Comparison of ENCODE assay signal across 14 cellular contexts in the genomic region with DNA sequence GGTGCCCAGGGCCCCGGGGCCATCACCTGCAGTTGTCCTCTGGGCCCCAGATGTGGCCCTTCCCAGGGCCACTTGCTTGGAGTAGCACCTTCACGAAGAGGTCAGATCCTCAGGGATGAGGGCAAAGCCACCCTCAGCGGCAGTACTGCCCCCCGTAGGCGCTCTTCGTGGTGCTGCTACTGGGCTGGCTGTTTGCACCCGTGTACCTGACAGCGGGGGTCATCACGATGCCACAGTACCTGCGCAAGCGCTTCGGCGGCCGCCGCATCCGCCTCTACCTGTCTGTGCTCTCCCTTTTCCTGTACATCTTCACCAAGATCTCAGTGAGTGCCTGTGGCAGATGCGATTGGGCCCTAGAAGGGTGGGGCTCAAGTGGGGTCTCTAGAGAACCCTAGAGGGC. TPM values are rescaled to one million over a fixed set of nuclear protein-coding genes. Genes with fewer than 3 reads are reported as not detected.
DNase-seq lines count a peak whose midpoint lies in the region; ATAC-seq and TF ChIP-seq lines count a peak whose summit lies in the region.
"Had no signal": no experiment of that assay in that cellular context is flagged by ENCODE, and none has a peak within 500 bp of the region (broad histone marks: within the 10 kb centered on the region; RNA-seq: fewer than 3 reads in every experiment).

No MANE protein-coding gene starts in this region.

- WGBS in psoas muscle, 3 donors, result 88 to 92% (median 88%) methylated on average over 17 of the region's 17 CpGs

- H3K4me3 ChIP-seq in CD8-positive, alpha-beta T cell (ENCODE audit: low read depth, low read length), result no peak overlapping the region
- H3K4me3 ChIP-seq in colonic mucosa (no peak overlapping the region), psoas muscle (no peak overlapping the region), tibial artery (no peak overlapping the region)

- DNase-seq in CD8-positive, alpha-beta T cell, result no peak
- DNase-seq in colonic mucosa (no peak), nephron progenitor cell (no peak), immature natural killer cell (no peak), psoas muscle (no peak), tibial artery (no peak)
- DNase-seq: DMS79 treated with DMSO at 0.1 percent for 48 hours, NCI-H1436 treated with DMSO at 0.1 percent for 48 hours, NCI-H2081, NCI-H510A treated with DMSO at 0.1 percent for 48 hours, SHP77 treated with DMSO at 0.1 percent for 48 hours had no signal

- H3K36me3 Mint-ChIP-seq in CD8-positive, alpha-beta T cell, result peaks cover 3% of the 10 kb centered on the region
- peaks cover 9% of the 10 kb centered on the region for H3K36me3 Mint-ChIP-seq in nephron progenitor cell (ENCODE audit: low read depth)
- peaks cover 0 to 3% (median under 1%) of the 10 kb centered on the region in 3 donors for H3K36me3 Mint-ChIP-seq in immature natural killer cell

- no peak overlapping the region for H3K9ac ChIP-seq in colonic mucosa (ENCODE audit: low read depth in 2 of 2, low read length in 2 of 2)

- intact Hi-C loops in CD8-positive, alpha-beta T cell (cut with DNase I, micrococcal nuclease), result no loop called here
- intact Hi-C loops in colonic mucosa (cut with DNase I), result no loop called here
- intact Hi-C loops in psoas muscle (cut with DNase I), result no loop called here
- intact Hi-C loops in tibial artery (cut with DNase I; ENCODE audit: low total_unique reads), result no loop called here

- peak overlapping the region; percentile 15 for H3K4me3 Mint-ChIP-seq in CD8-positive, alpha-beta T cell
- H3K4me3 Mint-ChIP-seq in nephron progenitor cell (peak overlapping the region; percentile 48), immature natural killer cell (peak overlapping the region in 2 of 5 donors; percentile 50 to 64)

- no peaks in the 10 kb centered on the region for H3K36me3 ChIP-seq in CD8-positive, alpha-beta T cell (ENCODE audit: insufficient read depth, low read length)
- H3K36me3 ChIP-seq in colonic mucosa (no peaks in the 10 kb centered on the region), psoas muscle (ENCODE audit: insufficient read depth in 1 of 2, low read depth in 1 of 2) (peaks cover 0 to 7% of the 10 kb centered on the region in 2 donors), tibial artery (peaks cover 0 to 10% (median under 1%) of the 10 kb centered on the region in 3 donors)

- ATAC-seq in CD8-positive, alpha-beta T cell, result no peak
- no peak for ATAC-seq in psoas muscle
- ATAC-seq: HCT116 had no signal

- no peak overlapping the region for H3K27ac ChIP-seq in CD8-positive, alpha-beta T cell (ENCODE audit: low read depth, low read length)
- H3K27ac ChIP-seq in colonic mucosa (peak overlapping the region; percentile 55), psoas muscle (no peak overlapping the region), tibial artery (no peak overlapping the region)

- peaks cover 11% of the 10 kb centered on the region for H3K4me1 Mint-ChIP-seq in CD8-positive, alpha-beta T cell (ENCODE audit: low read depth)
- peaks cover 13% of the 10 kb centered on the region for H3K4me1 Mint-ChIP-seq in nephron progenitor cell
- H3K4me1 Mint-ChIP-seq in immature natural killer cell, result peaks cover 5 to 12% of the 10 kb centered on the region in 2 donors

- H3K4me1 ChIP-seq in CD8-positive, alpha-beta T cell (ENCODE audit: insufficient read depth, low read length), result peaks cover 16% of the 10 kb centered on the region
- peaks cover 7% of the 10 kb centered on the region for H3K4me1 ChIP-seq in colonic mucosa
- H3K4me1 ChIP-seq in psoas muscle, result peaks cover 20% of the 10 kb centered on the region
- H3K4me1 ChIP-seq in tibial artery, result peaks cover 11 to 22% (median 19%) of the 10 kb centered on the region in 4 donors

- no peak overlapping the region for H3K27ac Mint-ChIP-seq in CD8-positive, alpha-beta T cell
- H3K27ac Mint-ChIP-seq in nephron progenitor cell (no peak overlapping the region), immature natural killer cell (no peak overlapping the region)

- no peak for TF ChIP-seq CTCF in CD8-positive, alpha-beta T cell (IDR thresholded peaks at IDR 0.05)
- TF ChIP-seq CTCF in colonic mucosa (IDR thresholded peaks at IDR 0.05), result no peak
- TF ChIP-seq CTCF in nephron progenitor cell (IDR thresholded peaks at IDR 0.05), result no peak
- TF ChIP-seq CTCF in psoas muscle (IDR thresholded peaks at IDR 0.05), result no peak
- TF ChIP-seq CTCF in tibial artery (IDR thresholded peaks at IDR 0.05), result no peak

- no peaks in the 10 kb centered on the region for H3K27me3 ChIP-seq in CD8-positive, alpha-beta T cell (ENCODE audit: insufficient read depth, low read length)
- H3K27me3 ChIP-seq in colonic mucosa (no peaks in the 10 kb centered on the region), psoas muscle (ENCODE audit: insufficient read depth in 3 of 3, low read length in 2 of 3) (peaks cover 0 to 43% (median 21%) of the 10 kb centered on the region in 3 donors), tibial artery (peaks cover 0 to 46% of the 10 kb centered on the region in 2 donors)

- POLR2A ChIA-PET in CD8-positive, alpha-beta T cell (lab: Charles Lee), result interaction anchor here (3.7 to 4.0 kb wide), 2 partner anchors 8 to 22 kb away, joined by 18 to 23 read pairs; partner anchors contain the start of gene RUSF1

- no peaks in the 10 kb centered on the region for H3K9me3 Mint-ChIP-seq in CD8-positive, alpha-beta T cell
- H3K9me3 Mint-ChIP-seq in nephron progenitor cell (no peaks in the 10 kb centered on the region), immature natural killer cell (peaks cover 0 to 2% (median 0%) of the 10 kb centered on the region in 6 donors)

- H3K9me3 ChIP-seq in CD8-positive, alpha-beta T cell (ENCODE audit: low read length), result no peaks in the 10 kb centered on the region
- H3K9me3 ChIP-seq in colonic mucosa (no peaks in the 10 kb centered on the region), psoas muscle (no peaks in the 10 kb centered on the region), tibial artery (no peaks in the 10 kb centered on the region)

- no peaks in the 10 kb centered on the region for H3K27me3 Mint-ChIP-seq in CD8-positive, alpha-beta T cell (ENCODE audit: low read depth)
- H3K27me3 Mint-ChIP-seq in nephron progenitor cell (ENCODE audit: low read depth, poor library complexity), result peaks cover 87% of the 10 kb centered on the region
- H3K27me3 Mint-ChIP-seq in immature natural killer cell (ENCODE audit: low read depth in 3 of 3), result peaks cover 2 to 8% (median 4%) of the 10 kb centered on the region in 3 donors

- CTCF ChIA-PET in CD8-positive, alpha-beta T cell (lab: Charles Lee), result interaction anchor here (1.0 kb wide), 1 partner anchor 25 kb away, joined by 3 read pairs; no protein-coding TSS in a partner anchor

RNA-seq across cellular contexts. Expression of gene SLC5A2, which starts 2.6 kb away (rescaled TPM):
- total RNA-seq in CD8-positive, alpha-beta T cell, result 1 to 10 TPM; 1.8 to 2.4 TPM
- total RNA-seq in colonic mucosa (under 1 TPM; 0.20 to 0.21 TPM), psoas muscle (not detected)
- polyA plus RNA-seq in immature natural killer cell (1 to 10 TPM in 1 of 3 donors, under 1 TPM in 1, not detected in 1; 0.72 to 1.9 TPM), psoas muscle (under 1 TPM; 0.08 to 0.35 (median 0.26) TPM)
- total RNA-seq: A673, HT1080 had no signal

RNA-seq across cellular contexts. Expression of gene TGFB1I1, which starts 13.6 kb away (rescaled TPM):
- under 1 TPM; 0.31 to 0.60 TPM for total RNA-seq in CD8-positive, alpha-beta T cell
- 10 to 100 TPM; 10.9 to 34.2 TPM for total RNA-seq in colonic mucosa
- polyA plus RNA-seq in immature natural killer cell, result under 1 TPM in 2 of 3 donors, not detected in 1; 0.32 to 0.53 TPM
- total RNA-seq in psoas muscle, result 10 to 100 TPM in 1 of 4 donors, 1 to 10 TPM in 3; 8.3 to 11.5 (median 8.7) TPM
- polyA plus RNA-seq in psoas muscle, result 1 to 10 TPM; 4.5 to 7.0 (median 5.0) TPM

RNA-seq across cellular contexts. Expression of gene RUSF1, which starts 22.6 kb away (rescaled TPM):
- total RNA-seq in CD8-positive, alpha-beta T cell, result 10 to 100 TPM; 62.8 to 67.8 TPM
- total RNA-seq in colonic mucosa (10 to 100 TPM; 53.3 to 78.1 TPM), psoas muscle (10 to 100 TPM in 3 of 4 donors, 1 to 10 TPM in 1; 6.9 to 16.2 (median 11.9) TPM)
- polyA plus RNA-seq in immature natural killer cell (10 to 100 TPM; 18.5 to 24.3 (median 19.6) TPM), psoas muscle (10 to 100 TPM in 1 of 3 donors, 1 to 10 TPM in 2; 8.1 to 12.0 (median 9.9) TPM)

RNA-seq across cellular contexts. Expression of gene ARMC5, which starts 26.3 kb away (rescaled TPM):
- 10 to 100 TPM; 22.4 to 24.0 TPM for total RNA-seq in CD8-positive, alpha-beta T cell
- 10 to 100 TPM in 1 of 2 donors, 1 to 10 TPM in 1; 5.5 to 13.2 TPM for total RNA-seq in colonic mucosa
- 10 to 100 TPM; 11.1 to 16.2 (median 14.2) TPM for polyA plus RNA-seq in immature natural killer cell
- total RNA-seq in psoas muscle, result 10 to 100 TPM; 10.1 to 18.7 (median 13.1) TPM
- 10 to 100 TPM in 1 of 3 donors, 1 to 10 TPM in 2; 6.5 to 11.7 (median 8.5) TPM for polyA plus RNA-seq in psoas muscle

RNA-seq across cellular contexts. Expression of gene AHSP, which starts 42.1 kb away (rescaled TPM):
- not detected for total RNA-seq in CD8-positive, alpha-beta T cell
- total RNA-seq in colonic mucosa, result not detected
- polyA plus RNA-seq in immature natural killer cell, result 1 to 10 TPM in 1 of 3 donors, not detected in 2; 1.8 TPM
- total RNA-seq in psoas muscle, result 1 to 10 TPM in 1 of 4 donors, not detected in 3; 3.5 TPM
- polyA plus RNA-seq in psoas muscle, result not detected
- total RNA-seq: A673, HT1080 had no signal

Comparison
In these comparisons a context has a peak if more than half of its experiments do, and no peak if none do; other contexts are left out.
1. RNA of gene TGFB1I1, which starts 13.6 kb away (total RNA-seq): 10.9 to 34.2 TPM in colonic mucosa and 8.3 to 11.5 TPM in psoas muscle; 0.31 to 0.60 TPM in CD8-positive, alpha-beta T cell; every median in the first group is over 4 times any median in the second.